Comparison of ENCODE assay signal across 14 cellular contexts in the genomic region with DNA sequence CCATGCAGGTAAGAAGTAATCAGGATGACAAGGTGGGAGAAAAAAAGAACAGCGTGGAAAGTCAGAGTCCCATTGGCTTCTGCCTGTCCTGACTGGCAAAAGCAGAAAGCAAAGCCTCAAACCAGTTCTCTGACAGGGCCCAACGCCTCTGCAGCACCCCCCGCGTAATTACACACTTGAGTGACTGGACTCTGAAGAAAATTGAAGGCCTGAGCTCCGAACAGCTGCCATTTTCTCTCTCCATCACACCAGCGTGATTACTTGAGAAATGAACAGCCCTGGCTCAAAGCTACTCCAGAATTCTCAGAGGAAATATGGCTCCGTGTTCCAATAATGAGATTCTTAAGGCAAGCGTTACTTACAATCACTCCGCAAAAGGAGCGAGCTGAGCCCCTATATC.
DNase-seq lines count a peak whose midpoint lies in the region; ATAC-seq and TF ChIP-seq lines count a peak whose summit lies in the region.
"Had no signal": no experiment of that assay in that cellular context is flagged by ENCODE, and none has a peak within 500 bp of the region (broad histone marks: within the 10 kb centered on the region; RNA-seq: fewer than 3 reads in every experiment).

No MANE protein-coding gene starts in this region.

- no peak overlapping the region for H2AK5ac ChIP-seq in H9 (ENCODE audit: insufficient read length, low read length)

- H2BK12ac ChIP-seq in H9 (ENCODE audit: insufficient read length, low read depth, low read length), result no peak overlapping the region

- H3F3A ChIP-seq in neural progenitor cell (ENCODE audit: low read depth), result peaks cover 16% of the 10 kb centered on the region

- H3K56ac ChIP-seq in H9 (ENCODE audit: insufficient read length, low read depth, low read length), result no peak overlapping the region

- H2BK20ac ChIP-seq in H9 (ENCODE audit: low read depth, low read length, poor library complexity, severe bottlenecking), result no peak overlapping the region

- H2BK120ac ChIP-seq in H9 (ENCODE audit: low read depth, low read length, poor library complexity, severe bottlenecking), result no peak overlapping the region

- no peak for ATAC-seq in heart right ventricle
- ATAC-seq in T-helper 17 cell, result no peak

- H3K27me3 ChIP-seq in H9 (ENCODE audit: insufficient read depth, low read length), result no peaks in the 10 kb centered on the region; the same call in 1 of the 2 replicates
- no peaks in the 10 kb centered on the region for H3K27me3 ChIP-seq in hepatocyte
- H3K27me3 ChIP-seq in neural progenitor cell, result no peaks in the 10 kb centered on the region
- no peaks in the 10 kb centered on the region for H3K27me3 ChIP-seq in heart right ventricle

- H3K36me3 Mint-ChIP-seq in H9 (ENCODE audit: insufficient read depth in 1 of 3, low read depth in 3 of 3) (peaks cover 42 to 71% (median 62%) of the 10 kb centered on the region in 3 experiments), neural progenitor cell (peaks cover 39% of the 10 kb centered on the region), T-helper 17 cell (ENCODE audit: low read depth) (peaks cover 2% of the 10 kb centered on the region)

- H3K23me2 ChIP-seq in H9 (ENCODE audit: insufficient read length, low read depth, low read length, poor library complexity, severe bottlenecking), result no peaks in the 10 kb centered on the region

- TF ChIP-seq CTCF in H9 (conservative IDR thresholded peaks at IDR 0.05) (no peak), hepatocyte (IDR thresholded peaks at IDR 0.05; ENCODE audit: poor library complexity) (no peak), neural progenitor cell (IDR thresholded peaks at IDR 0.05) (no peak), heart right ventricle (IDR thresholded peaks at IDR 0.05) (no peak)

- peak overlapping the region in 2 of 3 experiments; percentile 46 to 62; a peak in 1 of 7 replicates for H3K27ac Mint-ChIP-seq in H9
- peak overlapping the region; percentile 15 for H3K27ac Mint-ChIP-seq in neural progenitor cell
- no peak overlapping the region for H3K27ac Mint-ChIP-seq in T-helper 17 cell
- H3K27ac Mint-ChIP-seq: B cell; CD4-positive, alpha-beta T cell had no signal

- DNase-seq in H9, result no peak
- DNase-seq in NCI-H2227 (lab: John Stamatoyannopoulos, UW; ENCODE audit: unreplicated experiment), result peak; percentile 92
- DNase-seq in hepatocyte (ENCODE audit: low spot score), result no peak
- peak; percentile 63 for DNase-seq in neural progenitor cell (ENCODE audit: low spot score)
- no peak for DNase-seq in heart right ventricle
- no peak for DNase-seq in NCI-H146 (lab: John Stamatoyannopoulos, UW)
- DNase-seq in T-helper 17 cell, result no peak
- DNase-seq: C1 segment of cervical spinal cord; Calu3; CD4-positive, alpha-beta T cell; DMS 273 treated with DMSO at 0.1 percent for 48 hours; GM23248; H7 had no signal

- H3K9me2 ChIP-seq in hepatocyte (replicated peaks; ENCODE audit: insufficient read depth), result no peaks in the 10 kb centered on the region

- no peak overlapping the region for H2BK5ac ChIP-seq in H9 (ENCODE audit: insufficient read length, low read length)

- H2AFZ ChIP-seq in H9 (ENCODE audit: low read length) (no peak overlapping the region), hepatocyte (no peak overlapping the region), neural progenitor cell (replicated peaks) (no peak overlapping the region)
- H2AFZ ChIP-seq: GM23248 had no signal

- H3K9ac ChIP-seq in H9 (ENCODE audit: extremely low read depth, insufficient read length, low read length) (no peak overlapping the region), neural progenitor cell (no peak overlapping the region)
- H3K9ac ChIP-seq: GM23248 had no signal

- H3K79me2 ChIP-seq in H9 (ENCODE audit: insufficient read depth, low read length), result no peaks in the 10 kb centered on the region
- H3K79me2 ChIP-seq in hepatocyte, result no peaks in the 10 kb centered on the region
- H3K79me2 ChIP-seq in neural progenitor cell (ENCODE audit: low read depth), result no peaks in the 10 kb centered on the region

- no peaks in the 10 kb centered on the region for H3K79me1 ChIP-seq in H9 (ENCODE audit: insufficient read depth, low read depth, low read length, poor library complexity, severe bottlenecking)

- no peak overlapping the region for H3K18ac ChIP-seq in H9 (ENCODE audit: insufficient read length, low read depth, low read length)

- no peak overlapping the region for H3K14ac ChIP-seq in H9 (ENCODE audit: insufficient read depth, low read length)

- no peak overlapping the region for H3K4me3 ChIP-seq in hepatocyte
- H3K4me3 ChIP-seq in neural progenitor cell, result no peak overlapping the region
- H3K4me3 ChIP-seq in heart right ventricle, result no peak overlapping the region
- H3K4me3 ChIP-seq: GM23248 had no signal

- no peak overlapping the region for H4K91ac ChIP-seq in H9 (ENCODE audit: insufficient read length, low read depth, low read length)

- no peaks in the 10 kb centered on the region for H3K4me1 ChIP-seq in H9 (ENCODE audit: insufficient read depth, low read length)
- no peaks in the 10 kb centered on the region for H3K4me1 ChIP-seq in hepatocyte (ENCODE audit: insufficient read depth)
- H3K4me1 ChIP-seq in neural progenitor cell, result peaks cover 10% of the 10 kb centered on the region
- H3K4me1 ChIP-seq in heart right ventricle, result no peaks in the 10 kb centered on the region

- H3K27me3 Mint-ChIP-seq in H9 (ENCODE audit: low read depth) (no peaks in the 10 kb centered on the region), neural progenitor cell (ENCODE audit: insufficient read depth, low read depth) (no peaks in the 10 kb centered on the region), T-helper 17 cell (no peaks in the 10 kb centered on the region)
- H3K27me3 Mint-ChIP-seq: B cell; CD4-positive, alpha-beta T cell had no signal

- H4K20me1 ChIP-seq in H9 (ENCODE audit: control insufficient read depth, insufficient read depth, insufficient read length) (no peaks in the 10 kb centered on the region), hepatocyte (ENCODE audit: insufficient read depth, poor library complexity, severe bottlenecking) (no peaks in the 10 kb centered on the region), neural progenitor cell (ENCODE audit: low read depth) (no peaks in the 10 kb centered on the region)

- no peak overlapping the region for H2BK15ac ChIP-seq in H9 (ENCODE audit: low read depth, low read length)

- no peaks in the 10 kb centered on the region for H3K9me3 Mint-ChIP-seq in H9
- peaks cover 2% of the 10 kb centered on the region for H3K9me3 Mint-ChIP-seq in neural progenitor cell
- H3K9me3 Mint-ChIP-seq: CD4-positive, alpha-beta T cell had no signal

- intact Hi-C loops in heart right ventricle (cut with DNase I), result loop anchor here in 2 of 10 donors (10.0 kb wide), 2 partner anchors 598 to 608 kb away; no protein-coding TSS in a partner anchor

- H3K4me3 Mint-ChIP-seq in H9 (no peak overlapping the region), neural progenitor cell (no peak overlapping the region), T-helper 17 cell (no peak overlapping the region)
- H3K4me3 Mint-ChIP-seq: B cell; CD4-positive, alpha-beta T cell had no signal

- H3K9me3 ChIP-seq in H9 (ENCODE audit: control insufficient read depth, low read depth, low read length) (no peaks in the 10 kb centered on the region), hepatocyte (ENCODE audit: low read depth) (no peaks in the 10 kb centered on the region), neural progenitor cell (ENCODE audit: low read depth) (no peaks in the 10 kb centered on the region), heart right ventricle (no peaks in the 10 kb centered on the region), T-helper 17 cell (ENCODE audit: control insufficient read depth, low read length, poor library complexity, severe bottlenecking) (no peaks in the 10 kb centered on the region)

- H3K4me2 ChIP-seq in H9 (ENCODE audit: insufficient read depth, insufficient read length, low read length), result no peak overlapping the region
- H3K4me2 ChIP-seq in hepatocyte, result no peak overlapping the region
- peak overlapping the region; percentile 58 for H3K4me2 ChIP-seq in neural progenitor cell

- no peak overlapping the region for H3K27ac ChIP-seq in H9 (ENCODE audit: insufficient read length, low read depth, low read length)
- peak overlapping the region; percentile 70 for H3K27ac ChIP-seq in hepatocyte
- peak overlapping the region; percentile 68 for H3K27ac ChIP-seq in neural progenitor cell
- no peak overlapping the region for H3K27ac ChIP-seq in heart right ventricle
- H3K27ac ChIP-seq: GM23248 had no signal

- H3K4ac ChIP-seq in H9 (ENCODE audit: low read depth, low read length), result no peak overlapping the region

- H4K8ac ChIP-seq in H9 (replicated peaks; ENCODE audit: insufficient read length, low read depth, low read length), result no peak overlapping the region

- no peak overlapping the region for H4K5ac ChIP-seq in H9 (ENCODE audit: insufficient read length, low read depth, low read length)

- no peaks in the 10 kb centered on the region for H3K36me3 ChIP-seq in hepatocyte (replicated peaks; ENCODE audit: insufficient read depth, low read depth)
- H3K36me3 ChIP-seq in neural progenitor cell, result peaks cover 32% of the 10 kb centered on the region
- H3K36me3 ChIP-seq in heart right ventricle, result peaks cover 0 to 88% (median 2%) of the 10 kb centered on the region in 9 donors

- H3K4me1 Mint-ChIP-seq in H9 (peaks cover 6 to 9% of the 10 kb centered on the region in 2 experiments), neural progenitor cell (peaks cover 18% of the 10 kb centered on the region), T-helper 17 cell (peaks cover 2% of the 10 kb centered on the region)
- H3K4me1 Mint-ChIP-seq: B cell had no signal

- H3T11ph ChIP-seq in H9 (ENCODE audit: low read length), result no peak overlapping the region

- no CpG with 5 or more reads among the region's 10 CpGs for WGBS in H9 (ENCODE audit: extremely low coverage, insufficient read length, low lambda C conversion rate)
- 96% methylated on average over 10 of the region's 10 CpGs for WGBS in hepatocyte (ENCODE audit: low lambda C conversion rate, missing lambda C conversion rate)
- 95 to 96% methylated on average over 10 of the region's 10 CpGs for WGBS in heart right ventricle, 2 donors

- no peak overlapping the region for H3K23ac ChIP-seq in H9 (ENCODE audit: insufficient read length, low read depth, low read length)

Comparison
In these comparisons a context has a peak if more than half of its experiments do, and no peak if none do; other contexts are left out.
1. DNase-seq: peak in NCI-H2227 (single experiment) and neural progenitor cell (single experiment); none in H9 (single experiment), hepatocyte (single experiment), heart right ventricle (0 of 2), NCI-H146 (single experiment) and T-helper 17 cell (0 of 3).
2. H3K27ac ChIP-seq: peak in hepatocyte (single experiment) and neural progenitor cell (single experiment); none in H9 (single experiment) and heart right ventricle (0 of 10).